In the genomic region with DNA sequence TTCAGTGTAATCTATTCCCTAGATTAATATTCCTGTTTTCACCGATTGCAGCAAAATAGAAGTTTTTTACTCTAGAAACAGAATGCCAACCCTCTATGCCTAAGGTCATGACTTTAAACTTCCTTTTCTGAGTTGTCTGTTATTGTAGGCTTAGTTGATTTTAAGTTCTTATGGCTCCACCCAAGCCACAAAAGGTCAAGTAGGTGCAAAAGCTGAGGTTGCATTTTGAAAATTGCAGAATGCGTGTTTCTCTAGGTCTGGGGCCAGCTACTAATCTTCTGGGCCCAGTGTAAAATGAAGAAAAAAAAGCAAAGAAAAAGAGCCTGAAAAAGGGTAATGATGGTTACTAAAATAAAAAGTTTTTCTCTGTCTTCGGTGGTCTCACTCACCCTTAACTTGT, we compare ENCODE assay signal across 27 cellular contexts.
"Had no signal": no experiment of that assay in that cellular context is flagged by ENCODE, and none has a peak within 500 bp of the region (broad histone marks: within the 10 kb centered on the region; RNA-seq: fewer than 3 reads in every experiment).

No MANE protein-coding gene starts in this region.

- ATAC-seq: activated CD8-positive, alpha-beta T cell treated with anti-CD3 and anti-CD28 coated beads, Interleukin-2, amount 10 ng/mL, durations not matched to agents 7 days and 5 days; activated naive CD8-positive, alpha-beta T cell treated with anti-CD3 and anti-CD28 coated beads, Interleukin-2, amount 50 U/mL, for 24 hours; K562; PC-3; Right ventricle myocardium inferior; SK-N-SH treated with all-trans-retinoic acid at 6 μM for 48 hours had no signal

- DNase-seq: activated CD4-positive, alpha-beta T cell treated with anti-CD3 and anti-CD28 coated beads, Interleukin-2, amount 10 ng/mL, durations not matched to agents 24 days and 14 days; activated CD4-positive, alpha-beta T cell treated with anti-CD3 and anti-CD28 coated beads, Interleukin-2, amount 50 U/mL, for 48 hours; activated CD8-positive, alpha-beta T cell treated with anti-CD3 and anti-CD28 coated beads, Interleukin-2, amount 10 ng/mL, durations not matched to agents 7 days and 5 days; activated effector memory CD4-positive, alpha-beta T cell treated with Interleukin-2 at 50 U/mL for 16 hours; activated naive CD4-positive, alpha-beta T cell treated with anti-CD3 and anti-CD28 coated beads, Interleukin-2, amount 10 ng/mL, durations not matched to agents 7 days and 5 days; activated naive CD8-positive, alpha-beta T cell treated with anti-CD3 and anti-CD28 coated beads, Interleukin-2, amount 50 U/mL, for 24 hours; activated T-cell treated with anti-CD3 and anti-CD28 coated beads, Interleukin-2, amount 50 U/mL, for 24 hours; aorta; brain microvascular endothelial cell; central memory CD4-positive, alpha-beta T cell; Karpas-422; NCI-H1048; NCI-H1105 treated with DMSO at 0.1 percent for 48 hours; NCI-H1436; NCI-H1694; NCI-H1930; NCI-H345; NCI-H524 treated with DMSO at 0.1 percent for 48 hours; NK-92 treated with Interleukin-12 subunit alpha and Interleukin-12 subunit beta, amount 100 ng/mL, for 24 hours; PC-3; Peyer's patch; SIG-M5; T1000 had no signal

- H3K9me3 ChIP-seq: Peyer's patch had no signal

- H3K27ac ChIP-seq: brain microvascular endothelial cell, Peyer's patch, RWPE1 had no signal

- H3K27me3 ChIP-seq: brain microvascular endothelial cell, Peyer's patch had no signal

- H3K4me1 ChIP-seq: Peyer's patch had no signal

- H3K36me3 ChIP-seq: brain microvascular endothelial cell, Peyer's patch had no signal

- H3K4me3 ChIP-seq: K562, Peyer's patch had no signal
